In the genomic region with DNA sequence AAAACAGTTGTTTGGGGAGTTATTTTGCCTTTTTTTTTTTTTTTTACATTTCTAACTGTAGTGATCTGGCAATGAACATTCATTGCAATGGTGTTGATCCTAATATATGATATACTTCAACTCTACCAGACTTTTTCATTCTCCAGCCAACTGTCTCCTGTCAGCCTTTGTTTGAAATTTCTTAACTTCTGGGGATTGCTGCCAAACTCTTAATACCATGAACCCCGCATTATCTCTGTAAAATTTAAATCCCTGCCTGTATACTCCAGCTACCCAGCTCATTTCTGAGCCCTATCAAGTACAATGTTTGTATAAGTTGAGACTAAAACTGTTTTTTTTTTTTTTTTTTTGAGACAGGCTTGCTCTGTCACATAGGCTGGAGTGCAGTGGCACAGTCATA, we compare ENCODE assay signal across 29 cellular contexts.
"Had no signal": no experiment of that assay in that cellular context is flagged by ENCODE, and none has a peak within 500 bp of the region (broad histone marks: within the 10 kb centered on the region; RNA-seq: fewer than 3 reads in every experiment).

No MANE protein-coding gene starts in this region.

- ATAC-seq: gastrocnemius medialis; left cardiac atrium; naive thymus-derived CD4-positive, alpha-beta T cell; sciatic nerve; stimulated activated naive CD8-positive, alpha-beta T cell treated with anti-CD3 and anti-CD28 coated beads, Interleukin-15, Interleukin-2, amounts not matched to agents 100 U/mL and 50 U/mL, for 24 hours had no signal

- H3K27me3 ChIP-seq: breast epithelium, esophagus muscularis mucosa, gastrocnemius medialis, testis, transverse colon had no signal

- H3K9me3 Mint-ChIP-seq: activated naive CD4-positive, alpha-beta T cell treated with anti-CD3 and anti-CD28 coated beads for 36 hours; activated T-helper 1 cell treated with anti-CD3 and anti-CD28 coated beads, Interleukin-12 subunit alpha, Interleukin-12 subunit beta, Interleukin-2, Interleukin-4 antibody, amounts not matched to agents 30 ng/mL and 10 ng/mL and 1 ng/mL, durations not matched to agents 14 hours and 24 hours and 36 hours; endodermal cell; T-helper 2 cell treated with Interferon-gamma antibody and Interleukin-4, amounts not matched to agents 5 μg/mL and 100 μg/mL, for 36 hours had no signal

- H3K36me3 Mint-ChIP-seq: activated naive CD8-positive, alpha-beta T cell treated with anti-CD3 and anti-CD28 coated beads, Interleukin-2, amount 10 ng/mL, durations not matched to agents 7 days and 5 days had no signal

- DNase-seq: activated CD4-positive, alpha-beta T cell treated with anti-CD3 and anti-CD28 coated beads for 4 hours; activated CD4-positive, alpha-beta T cell treated with anti-CD3 and anti-CD28 coated beads, Interleukin-2, amount 50 U/mL, for 48 hours; activated CD8-positive, alpha-beta memory T cell treated with anti-CD3 and anti-CD28 coated beads, Interleukin-2, amount 50 U/mL, for 4 hours; activated effector memory CD4-positive, alpha-beta T cell treated with anti-CD3 and anti-CD28 coated beads, Interleukin-2, amount 50 U/mL, for 16 hours; activated naive CD4-positive, alpha-beta T cell treated with anti-CD3 and anti-CD28 coated beads for 36 hours; activated naive CD8-positive, alpha-beta T cell treated with anti-CD3 and anti-CD28 coated beads, Interleukin-2, amount 10 ng/mL, durations not matched to agents 7 days and 5 days; activated T-cell treated with anti-CD3 and anti-CD28 coated beads, Interleukin-2, amount 50 U/mL, for 1 hour; amygdala; central memory CD4-positive, alpha-beta T cell; endodermal cell; gastrocnemius medialis; glutamatergic neuron; left cardiac atrium; mammary epithelial cell; naive thymus-derived CD4-positive, alpha-beta T cell; posterior cingulate gyrus; stimulated activated CD4-positive, alpha-beta T cell treated with anti-CD3 and anti-CD28 coated beads, Interleukin-12 subunit alpha, Interleukin-12 subunit beta, amount 100 ng/mL, for 4 hours; stimulated activated CD4-positive, alpha-beta T cell treated with anti-CD3 and anti-CD28 coated beads, Interleukin-4, amount 100 ng/mL, for 1 hour; stimulated activated naive CD8-positive, alpha-beta T cell treated with anti-CD3 and anti-CD28 coated beads, Interleukin-15, Interleukin-2, amounts not matched to agents 100 U/mL and 50 U/mL, for 24 hours; testis; transverse colon had no signal

- H3K9me3 ChIP-seq: breast epithelium, esophagus muscularis mucosa, gastrocnemius medialis, testis, transverse colon had no signal

- H3K27ac ChIP-seq: breast epithelium, esophagus muscularis mucosa, gastrocnemius medialis, skin epidermis, testis, transverse colon, VCaP had no signal

- H3K4me3 Mint-ChIP-seq: activated naive CD4-positive, alpha-beta T cell treated with anti-CD3 and anti-CD28 coated beads for 36 hours; activated naive CD8-positive, alpha-beta T cell treated with anti-CD3 and anti-CD28 coated beads, Interleukin-2, amount 10 ng/mL, durations not matched to agents 7 days and 5 days; activated T-helper 1 cell treated with anti-CD3 and anti-CD28 coated beads, Interleukin-12 subunit alpha, Interleukin-12 subunit beta, Interleukin-2, Interleukin-4 antibody, amounts not matched to agents 30 ng/mL and 10 ng/mL and 1 ng/mL, durations not matched to agents 14 hours and 24 hours and 36 hours; dendritic cell treated with granulocyte-macrophage colony-stimulating factor and Interleukin-4, amounts not matched to agents 40 ng/mL and 50 ng/mL, for 4 days; endodermal cell; naive thymus-derived CD4-positive, alpha-beta T cell; T-helper 2 cell treated with Interferon-gamma antibody and Interleukin-4, amounts not matched to agents 5 μg/mL and 100 μg/mL, for 36 hours had no signal

- H3K27me3 Mint-ChIP-seq: activated naive CD8-positive, alpha-beta T cell treated with anti-CD3 and anti-CD28 coated beads, Interleukin-2, amount 10 ng/mL, durations not matched to agents 7 days and 5 days; dendritic cell treated with granulocyte-macrophage colony-stimulating factor and Interleukin-4, amounts not matched to agents 40 ng/mL and 50 ng/mL, for 4 days had no signal

- H3K4me3 ChIP-seq: breast epithelium, esophagus muscularis mucosa, gastrocnemius medialis, skin epidermis, testis, transverse colon had no signal

- H3K36me3 ChIP-seq: breast epithelium, esophagus muscularis mucosa, gastrocnemius medialis, transverse colon had no signal

- H3K27ac Mint-ChIP-seq: activated naive CD4-positive, alpha-beta T cell treated with anti-CD3 and anti-CD28 coated beads for 36 hours; activated naive CD8-positive, alpha-beta T cell treated with anti-CD3 and anti-CD28 coated beads, Interleukin-2, amount 10 ng/mL, durations not matched to agents 7 days and 5 days; activated T-helper 1 cell treated with anti-CD3 and anti-CD28 coated beads, Interleukin-12 subunit alpha, Interleukin-12 subunit beta, Interleukin-2, Interleukin-4 antibody, amounts not matched to agents 30 ng/mL and 10 ng/mL and 1 ng/mL, durations not matched to agents 14 hours and 24 hours and 36 hours; dendritic cell treated with granulocyte-macrophage colony-stimulating factor and Interleukin-4, amounts not matched to agents 40 ng/mL and 50 ng/mL, for 4 days; endodermal cell; naive thymus-derived CD4-positive, alpha-beta T cell; T-helper 2 cell treated with Interferon-gamma antibody and Interleukin-4, amounts not matched to agents 5 μg/mL and 100 μg/mL, for 36 hours had no signal

- H3K4me1 ChIP-seq: breast epithelium, testis had no signal
